In the genomic region with DNA sequence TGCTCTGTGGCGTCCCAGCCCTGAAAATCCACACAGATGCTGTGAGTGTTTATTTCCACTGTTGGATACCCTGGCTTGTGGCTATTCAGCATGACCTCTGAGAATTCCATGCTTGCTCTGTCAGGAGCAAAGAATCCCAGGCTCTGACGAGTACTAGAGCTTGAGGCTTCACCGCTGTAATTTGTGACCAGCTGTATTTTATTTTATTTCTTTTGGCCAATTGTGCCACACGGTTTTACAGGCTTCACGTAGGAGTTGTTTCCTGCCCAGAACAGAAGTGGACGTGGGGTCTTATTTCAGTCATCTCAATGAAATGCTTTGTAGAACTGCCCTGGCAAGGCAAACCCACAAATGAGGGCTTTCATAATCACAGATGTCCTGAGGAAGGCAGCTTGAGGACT, we compare ENCODE assay signal across 15 cellular contexts.
DNase-seq lines count a peak whose midpoint lies in the region; ATAC-seq and TF ChIP-seq lines count a peak whose summit lies in the region.
"Had no signal": no experiment of that assay in that cellular context is flagged by ENCODE, and none has a peak within 500 bp of the region (broad histone marks: within the 10 kb centered on the region; RNA-seq: fewer than 3 reads in every experiment).

No MANE protein-coding gene starts in this region.

- H3K9me3 ChIP-seq in heart left ventricle, result no peaks in the 10 kb centered on the region
- H3K9me3 ChIP-seq: spleen had no signal

- no peaks in the 10 kb centered on the region for H3K36me3 ChIP-seq in heart left ventricle
- H3K36me3 ChIP-seq: spleen had no signal

- no peaks in the 10 kb centered on the region for H3K4me1 ChIP-seq in heart left ventricle
- H3K4me1 ChIP-seq: spleen had no signal

- H3K27me3 ChIP-seq in heart left ventricle, result peaks cover 0 to 5% (median 0%) of the 10 kb centered on the region in 9 donors
- H3K27me3 ChIP-seq: spleen had no signal

- TF ChIP-seq POLR2A in heart left ventricle (IDR thresholded peaks at IDR 0.05), result no peak

- intact Hi-C loops in heart left ventricle (cut with DNase I) (loop anchor here in 1 of 10 donors (10.0 kb wide), 1 partner anchor 87 kb away; no protein-coding TSS in a partner anchor), left ventricle myocardium superior (cut with micrococcal nuclease) (no loop called here)

- H3K27ac ChIP-seq in heart left ventricle, result peak overlapping the region in 1 of 12 donors; percentile 19
- peak overlapping the region; percentile 31 for H3K27ac ChIP-seq in temporal lobe (ENCODE audit: low read depth, low read length)
- H3K27ac ChIP-seq: epithelial cell of prostate, spleen had no signal

- no peak for TF ChIP-seq CTCF in heart left ventricle (IDR thresholded peaks at IDR 0.05)

- no peak for DNase-seq in heart left ventricle
- no peak for DNase-seq in left ventricle myocardium superior
- DNase-seq in astrocyte of the hippocampus (ENCODE audit: low read depth, low spot score), result peak; percentile 82
- DNase-seq in iris pigment epithelial cell (ENCODE audit: low read depth), result peak; percentile 87
- DNase-seq in activated naive CD4-positive, alpha-beta T cell treated with anti-CD3 and anti-CD28 coated beads, Interleukin-2, amount 50 U/mL, for 16 hours, result no peak
- no peak for DNase-seq in activated CD4-positive, CD25-positive, alpha-beta regulatory T cell treated with anti-CD3 and anti-CD28 coated beads, Interleukin-2, amount 50 U/mL, for 72 hours
- DNase-seq in hypothalamus (lab: John Stamatoyannopoulos, UW), result no peak
- DNase-seq: 8988T; activated T-cell treated with anti-CD3 and anti-CD28 coated beads, Interleukin-2, amount 50 U/mL, for 72 hours; naive thymus-derived CD4-positive, alpha-beta T cell; NCI-H1694; spleen had no signal

- ATAC-seq in heart left ventricle (peak in 3 of 4 donors; percentile 20 to 63 (median 38)), left ventricle myocardium superior (no peak)
- ATAC-seq: activated T-cell treated with anti-CD3 and anti-CD28 coated beads, Interleukin-2, amount 50 U/mL, for 72 hours; GM12878; naive thymus-derived CD4-positive, alpha-beta T cell had no signal

- H3K4me3 ChIP-seq in heart left ventricle, result no peak overlapping the region
- H3K4me3 ChIP-seq: GM12878, spleen had no signal

- WGBS in heart left ventricle, 4 donors, result 64 to 68% (median 66%) methylated on average over 6 of the region's 6 CpGs

Comparison
In these comparisons a context has a peak if more than half of its experiments do, and no peak if none do; other contexts are left out.
1. DNase-seq: peak in astrocyte of the hippocampus (single experiment) and iris pigment epithelial cell (single experiment); none in heart left ventricle (0 of 5), left ventricle myocardium superior (single experiment), activated naive CD4-positive, alpha-beta T cell treated with anti-CD3 and anti-CD28 coated beads, Interleukin-2, amount 50 U/mL, for 16 hours (single experiment), activated CD4-positive, CD25-positive, alpha-beta regulatory T cell treated with anti-CD3 and anti-CD28 coated beads, Interleukin-2, amount 50 U/mL, for 72 hours (single experiment) and hypothalamus (0 of 51).